10 cellular contexts compared by ENCODE assay signal in genomic region chr3:17730318-17730967, GRCh38. TPM values are rescaled to one million over a fixed set of nuclear protein-coding genes. Genes with fewer than 3 reads are reported as not detected.
DNase-seq lines count a peak whose midpoint lies in the region; ATAC-seq and TF ChIP-seq lines count a peak whose summit lies in the region.
"Had no signal": no experiment of that assay in that cellular context is flagged by ENCODE, and none has a peak within 500 bp of the region (broad histone marks: within the 10 kb centered on the region; RNA-seq: fewer than 3 reads in every experiment).

No MANE protein-coding gene starts in this region.

- no peak overlapping the region for H3K4me2 ChIP-seq in IMR-90 (ENCODE audit: low read depth, low read length)

- H3K56ac ChIP-seq in IMR-90 (ENCODE audit: extremely low read depth, insufficient read depth, low read length), result no peak overlapping the region

- peaks cover 19 to 49% (median 31%) of the 10 kb centered on the region in 4 donors for H3K4me1 Mint-ChIP-seq in CD4-positive, CD25-positive, alpha-beta regulatory T cell
- H3K4me1 Mint-ChIP-seq in osteocyte (ENCODE audit: unreplicated experiment), result peaks cover 4% of the 10 kb centered on the region

- BruUV-seq in IMR-90 (replicated peaks; lab: Mats Ljungman, UMichigan), result no TSS peak

- no peak overlapping the region for H3K27ac ChIP-seq in CD4-positive, CD25-positive, alpha-beta regulatory T cell (ENCODE audit: insufficient read depth, low read length, poor library complexity, severe bottlenecking)
- H3K27ac ChIP-seq in IMR-90 (ENCODE audit: insufficient read depth, low read length), result no peak overlapping the region
- no peak overlapping the region for H3K27ac ChIP-seq in SJCRH30

- no CpG with 5 or more reads among the region's 4 CpGs for WGBS in IMR-90 (ENCODE audit: extremely low coverage in 2 of 2, insufficient read length in 1 of 2), 2 experiments

- H2BK120ac ChIP-seq in IMR-90 (ENCODE audit: low read depth, low read length), result no peak overlapping the region

- no peak overlapping the region for H3K18ac ChIP-seq in IMR-90 (ENCODE audit: low read depth, low read length)

- TF ChIP-seq POLR2A in IMR-90 (IDR thresholded peaks at IDR 0.05; ENCODE audit: low read depth, low read length), result no peak

- peaks cover 42% of the 10 kb centered on the region for H3K36me3 Mint-ChIP-seq in CD4-positive, CD25-positive, alpha-beta regulatory T cell
- H3K36me3 Mint-ChIP-seq in osteocyte (ENCODE audit: unreplicated experiment), result peaks cover 35% of the 10 kb centered on the region

- H2AK5ac ChIP-seq in IMR-90 (ENCODE audit: low read depth, low read length), result no peak overlapping the region

- TF ChIP-seq CTCF in IMR-90 (conservative IDR thresholded peaks at IDR 0.05; ENCODE audit: low read depth, low read length) (no peak), osteocyte (IDR thresholded peaks at IDR 0.05) (no peak)

- peaks cover 5% of the 10 kb centered on the region for H3K36me3 ChIP-seq in CD4-positive, CD25-positive, alpha-beta regulatory T cell (ENCODE audit: control insufficient read depth, insufficient read depth, low read length)
- H3K36me3 ChIP-seq in IMR-90 (ENCODE audit: control insufficient read depth, insufficient read depth, low read length) (peaks cover 2% of the 10 kb centered on the region), SJCRH30 (peaks cover 7% of the 10 kb centered on the region; the same call in 1 of the 2 replicates)

- H3K4me1 ChIP-seq in CD4-positive, CD25-positive, alpha-beta regulatory T cell (ENCODE audit: control insufficient read depth, insufficient read depth, low read length, poor library complexity, severe bottlenecking), result peaks cover 6% of the 10 kb centered on the region
- H3K4me1 ChIP-seq in IMR-90 (ENCODE audit: control insufficient read depth, insufficient read depth, low read length) (no peaks in the 10 kb centered on the region; the same call in 1 of the 2 replicates), SJCRH30 (no peaks in the 10 kb centered on the region)

- H3K4ac ChIP-seq in IMR-90 (ENCODE audit: low read depth, low read length), result no peak overlapping the region

- no peak for ATAC-seq in CD4-positive, CD25-positive, alpha-beta regulatory T cell (ENCODE audit: low read depth in 2 of 2)
- ATAC-seq in IMR-90 (ENCODE audit: low read depth), result no peak
- peak; percentile 77 for ATAC-seq in left ventricle myocardium superior
- no peak for ATAC-seq in GM21423 (IDR thresholded peaks at IDR 0.05; ENCODE audit: unreplicated experiment)

- peaks cover 0 to 6% (median 0%) of the 10 kb centered on the region in 7 donors for H3K9me3 Mint-ChIP-seq in CD4-positive, CD25-positive, alpha-beta regulatory T cell
- peaks cover 15% of the 10 kb centered on the region for H3K9me3 Mint-ChIP-seq in osteocyte (ENCODE audit: unreplicated experiment)

- intact Hi-C loops in IMR-90 (cut with micrococcal nuclease) (no loop called here), left ventricle myocardium superior (cut with micrococcal nuclease) (no loop called here)

- H2BK15ac ChIP-seq in IMR-90 (ENCODE audit: low read depth, low read length), result no peak overlapping the region

- CTCF ChIA-PET in IMR-90 (lab: Yijun Ruan, JAX), result interaction anchor here (0.8 kb wide), 1 partner anchor 14 kb away, joined by 3 read pairs; no protein-coding TSS in a partner anchor

- no peak overlapping the region for H2AK9ac ChIP-seq in IMR-90 (replicated peaks; ENCODE audit: low read depth, low read length, poor library complexity)

- no peak overlapping the region for H3K9ac ChIP-seq in IMR-90 (ENCODE audit: low read depth, low read length)

- no peak overlapping the region for H3K4me3 Mint-ChIP-seq in CD4-positive, CD25-positive, alpha-beta regulatory T cell
- no peak overlapping the region for H3K4me3 Mint-ChIP-seq in osteocyte (ENCODE audit: unreplicated experiment)
- H3K4me3 Mint-ChIP-seq: activated B cell treated with CpG ODN at 0.5 μM for 24 hours had no signal

- H3K9me3 ChIP-seq in CD4-positive, CD25-positive, alpha-beta regulatory T cell (ENCODE audit: control insufficient read depth in 2 of 2, low read length in 2 of 2), result no peaks in the 10 kb centered on the region
- H3K9me3 ChIP-seq in IMR-90 (ENCODE audit: control insufficient read depth, insufficient read depth, low read length) (no peaks in the 10 kb centered on the region; the same call in 1 of the 2 replicates), SJCRH30 (replicated peaks) (peaks cover 5% of the 10 kb centered on the region; the same call in 1 of the 2 replicates)

- no peak overlapping the region for H3K4me3 ChIP-seq in CD4-positive, CD25-positive, alpha-beta regulatory T cell (ENCODE audit: low read depth, low read length)
- no peak overlapping the region for H3K4me3 ChIP-seq in IMR-90 (ENCODE audit: insufficient read depth, low read depth, low read length)
- H3K4me3 ChIP-seq in SJCRH30, result no peak overlapping the region

- TF ChIP-seq RAD21 in IMR-90 (IDR thresholded peaks at IDR 0.05; ENCODE audit: low read length), result no peak

- in situ Hi-C loops in IMR-90 (cut with MboI; ENCODE audit: low sequenced_read_pairs), result no loop called here

- H3K9me1 ChIP-seq in IMR-90 (ENCODE audit: insufficient read depth, low read length), result no peaks in the 10 kb centered on the region

- peak overlapping the region in 2 of 3 donors; percentile 24 to 48 for H3K27ac Mint-ChIP-seq in CD4-positive, CD25-positive, alpha-beta regulatory T cell
- no peak overlapping the region for H3K27ac Mint-ChIP-seq in osteocyte (ENCODE audit: unreplicated experiment)
- H3K27ac Mint-ChIP-seq: activated B cell treated with CpG ODN at 0.5 μM for 24 hours had no signal

- POLR2A ChIA-PET in IMR-90 (lab: Charles Lee; ENCODE audit: unreplicated experiment), result no interaction called here

- peaks cover 10 to 19% of the 10 kb centered on the region in 2 experiments; a peak in 2 of 4 replicates for H3K79me1 ChIP-seq in IMR-90 (ENCODE audit: low read depth in 1 of 2, low read length in 2 of 2)

- H2AFZ ChIP-seq in IMR-90 (replicated peaks; ENCODE audit: low read length, poor library complexity), result no peak overlapping the region

- H4K8ac ChIP-seq in IMR-90 (ENCODE audit: low read depth in 2 of 2, low read length in 2 of 2), result no peak overlapping the region

- no peaks in the 10 kb centered on the region for H4K20me1 ChIP-seq in IMR-90 (ENCODE audit: insufficient read depth, low read length)

- H4K91ac ChIP-seq in IMR-90 (ENCODE audit: insufficient read depth, low read depth, low read length), result no peak overlapping the region

- H3K23ac ChIP-seq in IMR-90 (ENCODE audit: low read depth, low read length), result no peak overlapping the region

- H4K5ac ChIP-seq in IMR-90 (ENCODE audit: low read depth, low read length), result no peak overlapping the region

- dilution Hi-C loops in IMR-90 (cut with HindIII; ENCODE audit: low sequenced_read_pairs, unreplicated experiment), result no loop called here

- H2BK5ac ChIP-seq in IMR-90 (ENCODE audit: low read depth, low read length, poor library complexity, severe bottlenecking), result no peak overlapping the region

- no peaks in the 10 kb centered on the region for H3K27me3 Mint-ChIP-seq in CD4-positive, CD25-positive, alpha-beta regulatory T cell
- H3K27me3 Mint-ChIP-seq in osteocyte (ENCODE audit: unreplicated experiment), result no peaks in the 10 kb centered on the region
- H3K27me3 Mint-ChIP-seq: activated B cell treated with CpG ODN at 0.5 μM for 24 hours had no signal

- H2BK20ac ChIP-seq in IMR-90 (ENCODE audit: low read depth, low read length), result no peak overlapping the region

- DNase-seq in CD4-positive, CD25-positive, alpha-beta regulatory T cell, result no peak
- peak; percentile 49 for DNase-seq in IMR-90
- peak; percentile 59 to 60 for DNase-seq in SJCRH30
- DNase-seq in left ventricle myocardium superior, result peak; percentile 52
- DNase-seq in osteocyte (ENCODE audit: extremely low spot score, unreplicated experiment), result no peak
- no peak for DNase-seq in D341Med (ENCODE audit: low spot score)
- no peak for DNase-seq in stimulated activated naive CD4-positive, alpha-beta T cell (lab: John Stamatoyannopoulos, UW)
- DNase-seq: activated B cell treated with CpG ODN at 0.5 μM for 24 hours, GOT3 had no signal

- no peaks in the 10 kb centered on the region for H3K27me3 ChIP-seq in CD4-positive, CD25-positive, alpha-beta regulatory T cell (ENCODE audit: control insufficient read depth, insufficient read depth, low read length)
- H3K27me3 ChIP-seq in IMR-90 (ENCODE audit: control insufficient read depth, insufficient read depth, low read length) (no peaks in the 10 kb centered on the region), SJCRH30 (no peaks in the 10 kb centered on the region)

- no peak overlapping the region for H3K14ac ChIP-seq in IMR-90 (replicated peaks; ENCODE audit: low read depth, low read length)

TF ChIP-seq in IMR-90, 13 proteins besides CTCF, POLR2A, EP300 and RAD21 (continues in another document):
- TF ChIP-seq RFX5 (IDR thresholded peaks at IDR 0.05; ENCODE audit: low read depth, low read length), result no peak
- TF ChIP-seq MXI1 (IDR thresholded peaks at IDR 0.05; ENCODE audit: borderline replicate concordance, low read depth, low read length), result no peak
- no peak for TF ChIP-seq USF2 (IDR thresholded peaks at IDR 0.05; ENCODE audit: low read depth, low read length)
- TF ChIP-seq MAZ (IDR thresholded peaks at IDR 0.05; ENCODE audit: borderline replicate concordance, low read depth, low read length), result no peak
- no peak for TF ChIP-seq CEBPB (IDR thresholded peaks at IDR 0.05; ENCODE audit: low read depth, low read length)
- TF ChIP-seq RCOR1 (IDR thresholded peaks at IDR 0.05; ENCODE audit: insufficient replicate concordance, low read length), result no peak

RNA-seq across cellular contexts. Expression of gene TBC1D5, which starts 12.0 kb away (rescaled TPM):
- 61.6 TPM for total RNA-seq in CD4-positive, CD25-positive, alpha-beta regulatory T cell
- 10 to 100 TPM; 27.6 to 38.8 (median 33.6) TPM for polyA plus RNA-seq in CD4-positive, CD25-positive, alpha-beta regulatory T cell
- total RNA-seq in IMR-90 (2012; rRNA removed), result 53.6 and 57.0 TPM in 2 replicates
- polyA plus RNA-seq in IMR-90 (2012; rRNA removed), result 16.1 and 16.4 TPM in 2 replicates
- polyA plus RNA-seq in IMR-90 (2012; cell fraction: cytosol; rRNA removed), result 5.3 and 6.8 TPM in 2 replicates
- polyA plus RNA-seq in IMR-90 (2012; cell fraction: nucleus; rRNA removed; ENCODE audit: low replicate concordance), result 5.7 and 10.8 TPM in 2 replicates
- total RNA-seq in SJCRH30 (2014; rRNA removed; shearing (Covaris generic)), result 45.4 and 59.4 TPM in 2 replicates
- 27.1 TPM for total RNA-seq in left ventricle myocardium superior
- total RNA-seq in osteocyte, result 63.9 and 69.2 TPM in 2 replicates

Comparison
In these comparisons a context has a peak if more than half of its experiments do, and no peak if none do; other contexts are left out.
1. DNase-seq: peak in IMR-90 (single experiment), SJCRH30 (2 of 2) and left ventricle myocardium superior (single experiment); none in CD4-positive, CD25-positive, alpha-beta regulatory T cell (0 of 3), osteocyte (single experiment), D341Med (single experiment) and stimulated activated naive CD4-positive, alpha-beta T cell (0 of 6).